In genomic region chr18:3604260-3604625, GRCh38 we compare ENCODE assay signal across 8 cellular contexts.
DNase-seq lines count a peak whose midpoint lies in the region; ATAC-seq, FAIRE-seq and TF ChIP-seq lines count a peak whose summit lies in the region.

No MANE protein-coding gene starts in this region.

- peak overlapping the region; percentile 82 for H3K4me2 ChIP-seq in GM12878 (ENCODE audit: control insufficient read depth, insufficient read depth)

- SMC1A ChIA-PET in GM12878 (lab: Charles Lee; ENCODE audit: uncharacterized antibody, unreplicated experiment) = interaction anchor here (1.0 to 3.5 kb wide), 8 partner anchors 9 to 150 kb away, joined by 3 to 27 read pairs (median 6); no protein-coding TSS in a partner anchor

- no peaks in the 10 kb centered on the region for H3K9me3 ChIP-seq in GM12878 (replicated peaks; ENCODE audit: control insufficient read depth, insufficient read depth, low read length)
- no peaks in the 10 kb centered on the region for H3K9me3 ChIP-seq in neutrophil

- peaks cover 3% of the 10 kb centered on the region for H3K4me1 Mint-ChIP-seq in CD14-positive monocyte

- H3K79me2 ChIP-seq in GM12878 (ENCODE audit: control insufficient read depth, insufficient read depth, low read length) = no peaks in the 10 kb centered on the region

- intact Hi-C loops in GM12878 (cut with micrococcal nuclease; ENCODE audit: unreplicated experiment) = loop anchor here (10.0 kb wide), 1 partner anchor 429 kb away; no protein-coding TSS in a partner anchor
- intact Hi-C loops in CD14-positive monocyte (cut with micrococcal nuclease) = loop anchor here (5.0 to 10.0 kb wide), 2 partner anchors 58 to 141 kb away; no protein-coding TSS in a partner anchor

- H3K36me3 ChIP-seq in GM12878 (ENCODE audit: control insufficient read depth in 2 of 2, insufficient read depth in 2 of 2, low read length in 1 of 2) (no peaks in the 10 kb centered on the region), neutrophil (no peaks in the 10 kb centered on the region)

- 1% methylated on average over 5 of the region's 5 CpGs for WGBS in GM12878 (ENCODE audit: insufficient coverage, insufficient replicate concordance, low lambda C conversion rate, missing lambda C conversion rate)

- no peak for TF ChIP-seq RAD21 in GM12878 (IDR thresholded peaks at IDR 0.05; ENCODE audit: insufficient read depth, low read depth, low read length)

- H3K27me3 ChIP-seq in GM12878 (replicated peaks in 1 of 2; ENCODE audit: control insufficient read depth in 2 of 2, insufficient read depth in 2 of 2, low read length in 1 of 2) (no peaks in the 10 kb centered on the region), neutrophil (no peaks in the 10 kb centered on the region)

- DNase-seq in GM12878 (ENCODE audit: low read depth, low spot score) (no peak), NAMALWA (ENCODE audit: low spot score) (no peak), CD14-positive monocyte (ENCODE audit: low spot score) (no peak), NCI-H510A (lab: John Stamatoyannopoulos, UW) (no peak), C1 segment of cervical spinal cord (lab: John Stamatoyannopoulos, UW) (no peak)

- TF ChIP-seq EP300 in GM12878 (IDR thresholded peaks at IDR 0.05; ENCODE audit: borderline replicate concordance in 1 of 2, control insufficient read depth in 1 of 2, low read depth in 2 of 2, low read length in 2 of 2) = no peak

- ATAC-seq in GM19438 (IDR thresholded peaks at IDR 0.05; ENCODE audit: low read depth, unreplicated experiment) = peak; percentile 18
- ATAC-seq in HG03108 (IDR thresholded peaks at IDR 0.05; ENCODE audit: unreplicated experiment) = peak; percentile 7
- peak; percentile 54 for ATAC-seq in GM12878

- BruUV-seq in GM12878 (replicated peaks; lab: Mats Ljungman, UMichigan) = TSS peak; percentile 61

- H3K27ac Mint-ChIP-seq in CD14-positive monocyte = no peak overlapping the region

- H2AFZ ChIP-seq in GM12878 (ENCODE audit: control insufficient read depth, low read depth, low read length) = peak overlapping the region; percentile 84

- TF ChIP-seq CTCF in GM12878 (IDR thresholded peaks at IDR 0.05 in 2 of 3, conservative IDR thresholded peaks at IDR 0.05 in 1 of 3; ENCODE audit: control insufficient read depth in 2 of 3, extremely low read depth in 1 of 3, insufficient read depth in 1 of 3, low read depth in 3 of 3, low read length in 3 of 3) (no peak), neutrophil (IDR thresholded peaks at IDR 0.05) (no peak), CD14-positive monocyte (IDR thresholded peaks at IDR 0.05) (no peak)

- H3K4me1 ChIP-seq in GM12878 (ENCODE audit: control insufficient read depth, insufficient read depth, low read length) = peaks cover 25% of the 10 kb centered on the region
- peaks cover 46 to 47% of the 10 kb centered on the region in 2 experiments for H3K4me1 ChIP-seq in neutrophil (ENCODE audit: control insufficient read depth in 1 of 2, insufficient read depth in 1 of 2, low read depth in 1 of 2, low read length in 1 of 2)

- H3K27ac ChIP-seq in GM12878 (ENCODE audit: control insufficient read depth, insufficient read depth) (peak overlapping the region; percentile 80), neutrophil (peak overlapping the region; percentile 95)

- peaks cover 0 to 1% (median 0%) of the 10 kb centered on the region in 7 donors for H3K9me3 Mint-ChIP-seq in CD14-positive monocyte

- no peaks in the 10 kb centered on the region for H3K36me3 Mint-ChIP-seq in CD14-positive monocyte

- no peak overlapping the region for H3K4me3 Mint-ChIP-seq in CD14-positive monocyte

- peak overlapping the region; percentile 56; the same call in 1 of the 2 replicates for H3K9ac ChIP-seq in GM12878 (ENCODE audit: control insufficient read depth, insufficient read depth, low read length)

- no peak for TF ChIP-seq POLR2A in GM12878 (IDR thresholded peaks at IDR 0.05; ENCODE audit: low read depth, low read length)

- H3K27me3 Mint-ChIP-seq in CD14-positive monocyte (ENCODE audit: low read depth in 3 of 3) = no peaks in the 10 kb centered on the region

- no peaks in the 10 kb centered on the region for H4K20me1 ChIP-seq in GM12878 (ENCODE audit: control insufficient read depth, insufficient read depth)

- RAD21 ChIA-PET in GM12878 (lab: Charles Lee; ENCODE audit: unreplicated experiment) = interaction anchor here (1.8 to 2.9 kb wide), 4 partner anchors 9 to 325 kb away, joined by 7 to 22 read pairs (median 14); no protein-coding TSS in a partner anchor

- no peak for FAIRE-seq in GM12878 (lab: Jason Lieb, UNC)

- peak overlapping the region; percentile 57 for H3K4me3 ChIP-seq in GM12878
- H3K4me3 ChIP-seq in neutrophil (ENCODE audit: low read depth in 1 of 2, low read length in 1 of 2) = peak overlapping the region; percentile 63 to 66

- CTCF ChIA-PET in GM12878 (lab: Yijun Ruan, JAX) = interaction anchor here (0.9 to 3.1 kb wide), 11 partner anchors 10 to 325 kb away, joined by 3 to 28 read pairs (median 5); no protein-coding TSS in a partner anchor

- in situ Hi-C loops in GM12878 (cut with MboI) = no loop called here

- POLR2A ChIA-PET in GM12878 (lab: Charles Lee) = interaction anchor here (1.0 to 1.3 kb wide), 2 partner anchors 58 to 62 kb away, joined by 4 read pairs; no protein-coding TSS in a partner anchor

TF ChIP-seq in GM12878, 131 proteins besides CTCF, POLR2A, EP300 and RAD21:
- no peak for TF ChIP-seq SMARCA5 (IDR thresholded peaks at IDR 0.05)
- TF ChIP-seq NR2F1 (conservative IDR thresholded peaks at IDR 0.05) = no peak
- TF ChIP-seq NFXL1 (IDR thresholded peaks at IDR 0.05; ENCODE audit: borderline replicate concordance) = no peak
- TF ChIP-seq DPF2 (IDR thresholded peaks at IDR 0.05) = no peak
- no peak for TF ChIP-seq TBL1XR1 (IDR thresholded peaks at IDR 0.05; ENCODE audit: low read depth, low read length)
- no peak for TF ChIP-seq SUPT20H (IDR thresholded peaks at IDR 0.05; ENCODE audit: borderline replicate concordance, control insufficient read depth, low read depth, low read length)
- TF ChIP-seq MTA2 (IDR thresholded peaks at IDR 0.05; ENCODE audit: low read depth) = no peak
- TF ChIP-seq RBBP5 (conservative IDR thresholded peaks at IDR 0.05) = no peak
- no peak for TF ChIP-seq POLR2AphosphoS2 (IDR thresholded peaks at IDR 0.05; ENCODE audit: low read depth, low read length)
- TF ChIP-seq USF2 (IDR thresholded peaks at IDR 0.05; ENCODE audit: borderline replicate concordance, low read depth, low read length) = no peak
- TF ChIP-seq REST (IDR thresholded peaks at IDR 0.05; ENCODE audit: low read depth, low read length) = no peak
- no peak for TF ChIP-seq LARP7 (IDR thresholded peaks at IDR 0.05)
- no peak for TF ChIP-seq MEF2B (IDR thresholded peaks at IDR 0.05; ENCODE audit: partially characterized antibody, poor library complexity, severe bottlenecking)
- no peak for TF ChIP-seq WRNIP1 (IDR thresholded peaks at IDR 0.05; ENCODE audit: borderline replicate concordance, low read depth, low read length)
- no peak for TF ChIP-seq TCF12 (IDR thresholded peaks at IDR 0.05; ENCODE audit: low read depth, low read length)
- TF ChIP-seq SUZ12 (IDR thresholded peaks at IDR 0.05; ENCODE audit: unreplicated experiment) = no peak
- TF ChIP-seq NR2C2 (IDR thresholded peaks at IDR 0.05; ENCODE audit: borderline replicate concordance, control insufficient read depth, insufficient read length, low read depth) = no peak
